2 cellular contexts compared by ENCODE assay signal in the genomic region with DNA sequence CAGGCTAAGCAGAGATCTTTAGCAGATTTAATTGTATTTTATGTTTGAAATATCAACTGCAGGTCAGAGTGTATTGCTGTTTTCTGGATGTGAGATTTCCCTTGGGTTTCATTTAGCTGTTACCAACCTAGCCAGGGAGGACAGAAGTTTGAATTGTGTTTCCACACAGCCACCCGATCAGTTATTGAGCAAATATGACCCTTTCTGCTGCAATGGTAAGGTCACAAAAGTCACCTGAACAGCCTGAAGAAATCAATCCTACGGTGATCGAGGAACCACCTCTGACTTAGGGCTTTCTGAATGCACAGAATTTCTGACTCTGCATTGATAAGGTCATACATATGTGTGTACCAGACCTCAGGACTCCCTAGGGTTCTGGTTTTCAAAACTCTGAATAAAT.
TF ChIP-seq lines count a peak whose summit lies in the region.

No MANE protein-coding gene starts in this region.

TF ChIP-seq in WTC11, 78 proteins besides CTCF, POLR2A, EP300 and RAD21 (continued from another document):
- TF ChIP-seq, protein P1, sequence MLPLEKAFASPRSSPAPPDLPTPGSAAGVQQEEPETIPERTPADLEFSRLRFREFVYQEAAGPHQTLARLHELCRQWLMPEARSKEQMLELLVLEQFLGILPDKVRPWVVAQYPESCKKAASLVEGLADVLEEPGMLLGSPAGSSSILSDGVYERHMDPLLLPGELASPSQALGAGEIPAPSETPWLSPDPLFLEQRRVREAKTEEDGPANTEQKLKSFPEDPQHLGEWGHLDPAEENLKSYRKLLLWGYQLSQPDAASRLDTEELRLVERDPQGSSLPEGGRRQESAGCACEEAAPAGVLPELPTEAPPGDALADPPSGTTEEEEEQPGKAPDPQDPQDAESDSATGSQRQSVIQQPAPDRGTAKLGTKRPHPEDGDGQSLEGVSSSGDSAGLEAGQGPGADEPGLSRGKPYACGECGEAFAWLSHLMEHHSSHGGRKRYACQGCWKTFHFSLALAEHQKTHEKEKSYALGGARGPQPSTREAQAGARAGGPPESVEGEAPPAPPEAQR (CRISPR knock-in tag; IDR thresholded peaks at IDR 0.05): no peak
- no peak for TF ChIP-seq JUN (CRISPR knock-in tag; IDR thresholded peaks at IDR 0.05)
- 0 out of 2 replicates have a peak, but pooled peaks have one; percentile 44 for TF ChIP-seq GABPB1 (CRISPR knock-in tag; IDR thresholded peaks at IDR 0.05)

TF ChIP-seq in HepG2, 621 proteins besides CTCF, POLR2A, EP300 and RAD21 (continued from another document and continues in another):
- TF ChIP-seq SOX13 (IDR thresholded peaks at IDR 0.05) (no peak), SOX13 (CRISPR knock-in tag; conservative IDR thresholded peaks at IDR 0.05 in 1 of 2, IDR thresholded peaks at IDR 0.05 in 1 of 2) (peak in 1 of 2 experiments; percentile 65; a peak in 2 of 4 replicates), NR2C2 (CRISPR knock-in tag; IDR thresholded peaks at IDR 0.05; ENCODE audit: borderline replicate concordance) (peak; percentile 64), TAF1 (CRISPR knock-in tag; IDR thresholded peaks at IDR 0.05) (no peak), CEBPB (IDR thresholded peaks at IDR 0.05; ENCODE audit: borderline replicate concordance, low read depth, low read length) (peak; percentile 92), FOXA3 (CRISPR knock-in tag; IDR thresholded peaks at IDR 0.05) (peak; percentile 53; the same call in 1 of the 2 replicates), RARA (CRISPR knock-in tag; IDR thresholded peaks at IDR 0.05) (peak; percentile 69; the same call in 1 of the 2 replicates), ZNF746 (CRISPR knock-in tag; IDR thresholded peaks at IDR 0.05) (no peak), ZMYM3 (CRISPR knock-in tag; IDR thresholded peaks at IDR 0.05) (0 out of 2 replicates have a peak, but pooled peaks have one; percentile 20), ZNF292 (CRISPR knock-in tag; IDR thresholded peaks at IDR 0.05; ENCODE audit: borderline replicate concordance, low read depth) (peak; percentile 52; the same call in 1 of the 2 replicates), NR2F2 (IDR thresholded peaks at IDR 0.05; ENCODE audit: borderline replicate concordance, low read depth) (peak; percentile 89), SKI (IDR thresholded peaks at IDR 0.05; ENCODE audit: partially characterized antibody) (no peak), NR2F6 (IDR thresholded peaks at IDR 0.05) (peak; percentile 86), NR2F6 (CRISPR knock-in tag; IDR thresholded peaks at IDR 0.05) (peak; percentile 77), MIXL1 (CRISPR knock-in tag; IDR thresholded peaks at IDR 0.05) (0 out of 2 replicates have a peak, but pooled peaks have one; percentile 39), ZNF331 (CRISPR knock-in tag; IDR thresholded peaks at IDR 0.05) (0 out of 2 replicates have a peak, but pooled peaks have one; percentile 29), RFXAP (CRISPR knock-in tag; IDR thresholded peaks at IDR 0.05; ENCODE audit: borderline replicate concordance) (no peak), HDAC2 (CRISPR knock-in tag; IDR thresholded peaks at IDR 0.05) (0 out of 2 replicates have a peak, but pooled peaks have one; percentile 42), ZNF644 (CRISPR knock-in tag; IDR thresholded peaks at IDR 0.05; ENCODE audit: low read depth) (peak; percentile 57; the same call in 1 of the 2 replicates), GFI1 (CRISPR knock-in tag; IDR thresholded peaks at IDR 0.05; ENCODE audit: borderline replicate concordance) (0 out of 2 replicates have a peak, but pooled peaks have one; percentile 24), CEBPG (CRISPR knock-in tag; IDR thresholded peaks at IDR 0.05) (peak; percentile 84), NR2F1 (CRISPR knock-in tag; IDR thresholded peaks at IDR 0.05) (peak; percentile 59 to 89), ONECUT2 (CRISPR knock-in tag; IDR thresholded peaks at IDR 0.05) (peak; percentile 83), ISL2 (CRISPR knock-in tag; IDR thresholded peaks at IDR 0.05) (0 out of 2 replicates have a peak, but pooled peaks have one; percentile 38), POGZ (CRISPR knock-in tag; IDR thresholded peaks at IDR 0.05) (peak; percentile 55; the same call in 1 of the 2 replicates), BCL6 (CRISPR knock-in tag; IDR thresholded peaks at IDR 0.05) (peak; percentile 97), FOXJ3 (CRISPR knock-in tag; IDR thresholded peaks at IDR 0.05; ENCODE audit: borderline replicate concordance) (peak; percentile 43; the same call in 1 of the 2 replicates), SALL1 (CRISPR knock-in tag; IDR thresholded peaks at IDR 0.05) (peak; percentile 56; the same call in 1 of the 2 replicates), CBFB (CRISPR knock-in tag; IDR thresholded peaks at IDR 0.05) (no peak)
- TF ChIP-seq, protein P2, sequence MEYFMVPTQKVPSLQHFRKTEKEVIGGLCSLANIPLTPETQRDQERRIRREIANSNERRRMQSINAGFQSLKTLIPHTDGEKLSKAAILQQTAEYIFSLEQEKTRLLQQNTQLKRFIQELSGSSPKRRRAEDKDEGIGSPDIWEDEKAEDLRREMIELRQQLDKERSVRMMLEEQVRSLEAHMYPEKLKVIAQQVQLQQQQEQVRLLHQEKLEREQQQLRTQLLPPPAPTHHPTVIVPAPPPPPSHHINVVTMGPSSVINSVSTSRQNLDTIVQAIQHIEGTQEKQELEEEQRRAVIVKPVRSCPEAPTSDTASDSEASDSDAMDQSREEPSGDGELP (IDR thresholded peaks at IDR 0.05; ENCODE audit: borderline replicate concordance, low read depth): 0 out of 2 replicates have a peak, but pooled peaks have one; percentile 13
- TF ChIP-seq, protein P3, sequence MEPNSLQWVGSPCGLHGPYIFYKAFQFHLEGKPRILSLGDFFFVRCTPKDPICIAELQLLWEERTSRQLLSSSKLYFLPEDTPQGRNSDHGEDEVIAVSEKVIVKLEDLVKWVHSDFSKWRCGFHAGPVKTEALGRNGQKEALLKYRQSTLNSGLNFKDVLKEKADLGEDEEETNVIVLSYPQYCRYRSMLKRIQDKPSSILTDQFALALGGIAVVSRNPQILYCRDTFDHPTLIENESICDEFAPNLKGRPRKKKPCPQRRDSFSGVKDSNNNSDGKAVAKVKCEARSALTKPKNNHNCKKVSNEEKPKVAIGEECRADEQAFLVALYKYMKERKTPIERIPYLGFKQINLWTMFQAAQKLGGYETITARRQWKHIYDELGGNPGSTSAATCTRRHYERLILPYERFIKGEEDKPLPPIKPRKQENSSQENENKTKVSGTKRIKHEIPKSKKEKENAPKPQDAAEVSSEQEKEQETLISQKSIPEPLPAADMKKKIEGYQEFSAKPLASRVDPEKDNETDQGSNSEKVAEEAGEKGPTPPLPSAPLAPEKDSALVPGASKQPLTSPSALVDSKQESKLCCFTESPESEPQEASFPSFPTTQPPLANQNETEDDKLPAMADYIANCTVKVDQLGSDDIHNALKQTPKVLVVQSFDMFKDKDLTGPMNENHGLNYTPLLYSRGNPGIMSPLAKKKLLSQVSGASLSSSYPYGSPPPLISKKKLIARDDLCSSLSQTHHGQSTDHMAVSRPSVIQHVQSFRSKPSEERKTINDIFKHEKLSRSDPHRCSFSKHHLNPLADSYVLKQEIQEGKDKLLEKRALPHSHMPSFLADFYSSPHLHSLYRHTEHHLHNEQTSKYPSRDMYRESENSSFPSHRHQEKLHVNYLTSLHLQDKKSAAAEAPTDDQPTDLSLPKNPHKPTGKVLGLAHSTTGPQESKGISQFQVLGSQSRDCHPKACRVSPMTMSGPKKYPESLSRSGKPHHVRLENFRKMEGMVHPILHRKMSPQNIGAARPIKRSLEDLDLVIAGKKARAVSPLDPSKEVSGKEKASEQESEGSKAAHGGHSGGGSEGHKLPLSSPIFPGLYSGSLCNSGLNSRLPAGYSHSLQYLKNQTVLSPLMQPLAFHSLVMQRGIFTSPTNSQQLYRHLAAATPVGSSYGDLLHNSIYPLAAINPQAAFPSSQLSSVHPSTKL (CRISPR knock-in tag; IDR thresholded peaks at IDR 0.05): peak; percentile 81
- TF ChIP-seq, protein P4, sequence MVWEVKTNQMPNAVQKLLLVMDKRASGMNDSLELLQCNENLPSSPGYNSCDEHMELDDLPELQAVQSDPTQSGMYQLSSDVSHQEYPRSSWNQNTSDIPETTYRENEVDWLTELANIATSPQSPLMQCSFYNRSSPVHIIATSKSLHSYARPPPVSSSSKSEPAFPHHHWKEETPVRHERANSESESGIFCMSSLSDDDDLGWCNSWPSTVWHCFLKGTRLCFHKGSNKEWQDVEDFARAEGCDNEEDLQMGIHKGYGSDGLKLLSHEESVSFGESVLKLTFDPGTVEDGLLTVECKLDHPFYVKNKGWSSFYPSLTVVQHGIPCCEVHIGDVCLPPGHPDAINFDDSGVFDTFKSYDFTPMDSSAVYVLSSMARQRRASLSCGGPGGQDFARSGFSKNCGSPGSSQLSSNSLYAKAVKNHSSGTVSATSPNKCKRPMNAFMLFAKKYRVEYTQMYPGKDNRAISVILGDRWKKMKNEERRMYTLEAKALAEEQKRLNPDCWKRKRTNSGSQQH (CRISPR knock-in tag; IDR thresholded peaks at IDR 0.05; ENCODE audit: low read depth): no peak
- TF ChIP-seq, protein P5, sequence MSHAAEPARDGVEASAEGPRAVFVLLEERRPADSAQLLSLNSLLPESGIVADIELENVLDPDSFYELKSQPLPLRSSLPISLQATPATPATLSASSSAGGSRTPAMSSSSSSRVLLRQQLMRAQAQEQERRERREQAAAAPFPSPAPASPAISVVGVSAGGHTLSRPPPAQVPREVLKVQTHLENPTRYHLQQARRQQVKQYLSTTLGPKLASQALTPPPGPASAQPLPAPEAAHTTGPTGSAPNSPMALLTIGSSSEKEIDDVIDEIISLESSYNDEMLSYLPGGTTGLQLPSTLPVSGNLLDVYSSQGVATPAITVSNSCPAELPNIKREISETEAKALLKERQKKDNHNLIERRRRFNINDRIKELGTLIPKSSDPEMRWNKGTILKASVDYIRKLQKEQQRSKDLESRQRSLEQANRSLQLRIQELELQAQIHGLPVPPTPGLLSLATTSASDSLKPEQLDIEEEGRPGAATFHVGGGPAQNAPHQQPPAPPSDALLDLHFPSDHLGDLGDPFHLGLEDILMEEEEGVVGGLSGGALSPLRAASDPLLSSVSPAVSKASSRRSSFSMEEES (CRISPR knock-in tag; IDR thresholded peaks at IDR 0.05): peak; percentile 55; the same call in 1 of the 2 replicates
- TF ChIP-seq, protein P6, sequence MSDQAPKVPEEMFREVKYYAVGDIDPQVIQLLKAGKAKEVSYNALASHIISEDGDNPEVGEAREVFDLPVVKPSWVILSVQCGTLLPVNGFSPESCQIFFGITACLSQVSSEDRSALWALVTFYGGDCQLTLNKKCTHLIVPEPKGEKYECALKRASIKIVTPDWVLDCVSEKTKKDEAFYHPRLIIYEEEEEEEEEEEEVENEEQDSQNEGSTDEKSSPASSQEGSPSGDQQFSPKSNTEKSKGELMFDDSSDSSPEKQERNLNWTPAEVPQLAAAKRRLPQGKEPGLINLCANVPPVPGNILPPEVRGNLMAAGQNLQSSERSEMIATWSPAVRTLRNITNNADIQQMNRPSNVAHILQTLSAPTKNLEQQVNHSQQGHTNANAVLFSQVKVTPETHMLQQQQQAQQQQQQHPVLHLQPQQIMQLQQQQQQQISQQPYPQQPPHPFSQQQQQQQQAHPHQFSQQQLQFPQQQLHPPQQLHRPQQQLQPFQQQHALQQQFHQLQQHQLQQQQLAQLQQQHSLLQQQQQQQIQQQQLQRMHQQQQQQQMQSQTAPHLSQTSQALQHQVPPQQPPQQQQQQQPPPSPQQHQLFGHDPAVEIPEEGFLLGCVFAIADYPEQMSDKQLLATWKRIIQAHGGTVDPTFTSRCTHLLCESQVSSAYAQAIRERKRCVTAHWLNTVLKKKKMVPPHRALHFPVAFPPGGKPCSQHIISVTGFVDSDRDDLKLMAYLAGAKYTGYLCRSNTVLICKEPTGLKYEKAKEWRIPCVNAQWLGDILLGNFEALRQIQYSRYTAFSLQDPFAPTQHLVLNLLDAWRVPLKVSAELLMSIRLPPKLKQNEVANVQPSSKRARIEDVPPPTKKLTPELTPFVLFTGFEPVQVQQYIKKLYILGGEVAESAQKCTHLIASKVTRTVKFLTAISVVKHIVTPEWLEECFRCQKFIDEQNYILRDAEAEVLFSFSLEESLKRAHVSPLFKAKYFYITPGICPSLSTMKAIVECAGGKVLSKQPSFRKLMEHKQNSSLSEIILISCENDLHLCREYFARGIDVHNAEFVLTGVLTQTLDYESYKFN (CRISPR knock-in tag; conservative IDR thresholded peaks at IDR 0.05): peak; percentile 43
- TF ChIP-seq, protein P7, sequence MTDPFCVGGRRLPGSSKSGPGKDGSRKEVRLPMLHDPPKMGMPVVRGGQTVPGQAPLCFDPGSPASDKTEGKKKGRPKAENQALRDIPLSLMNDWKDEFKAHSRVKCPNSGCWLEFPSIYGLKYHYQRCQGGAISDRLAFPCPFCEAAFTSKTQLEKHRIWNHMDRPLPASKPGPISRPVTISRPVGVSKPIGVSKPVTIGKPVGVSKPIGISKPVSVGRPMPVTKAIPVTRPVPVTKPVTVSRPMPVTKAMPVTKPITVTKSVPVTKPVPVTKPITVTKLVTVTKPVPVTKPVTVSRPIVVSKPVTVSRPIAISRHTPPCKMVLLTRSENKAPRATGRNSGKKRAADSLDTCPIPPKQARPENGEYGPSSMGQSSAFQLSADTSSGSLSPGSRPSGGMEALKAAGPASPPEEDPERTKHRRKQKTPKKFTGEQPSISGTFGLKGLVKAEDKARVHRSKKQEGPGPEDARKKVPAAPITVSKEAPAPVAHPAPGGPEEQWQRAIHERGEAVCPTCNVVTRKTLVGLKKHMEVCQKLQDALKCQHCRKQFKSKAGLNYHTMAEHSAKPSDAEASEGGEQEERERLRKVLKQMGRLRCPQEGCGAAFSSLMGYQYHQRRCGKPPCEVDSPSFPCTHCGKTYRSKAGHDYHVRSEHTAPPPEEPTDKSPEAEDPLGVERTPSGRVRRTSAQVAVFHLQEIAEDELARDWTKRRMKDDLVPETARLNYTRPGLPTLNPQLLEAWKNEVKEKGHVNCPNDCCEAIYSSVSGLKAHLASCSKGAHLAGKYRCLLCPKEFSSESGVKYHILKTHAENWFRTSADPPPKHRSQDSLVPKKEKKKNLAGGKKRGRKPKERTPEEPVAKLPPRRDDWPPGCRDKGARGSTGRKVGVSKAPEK (CRISPR knock-in tag; IDR thresholded peaks at IDR 0.05; ENCODE audit: borderline replicate concordance): 0 out of 2 replicates have a peak, but pooled peaks have one; percentile 66
